In the genomic region with DNA sequence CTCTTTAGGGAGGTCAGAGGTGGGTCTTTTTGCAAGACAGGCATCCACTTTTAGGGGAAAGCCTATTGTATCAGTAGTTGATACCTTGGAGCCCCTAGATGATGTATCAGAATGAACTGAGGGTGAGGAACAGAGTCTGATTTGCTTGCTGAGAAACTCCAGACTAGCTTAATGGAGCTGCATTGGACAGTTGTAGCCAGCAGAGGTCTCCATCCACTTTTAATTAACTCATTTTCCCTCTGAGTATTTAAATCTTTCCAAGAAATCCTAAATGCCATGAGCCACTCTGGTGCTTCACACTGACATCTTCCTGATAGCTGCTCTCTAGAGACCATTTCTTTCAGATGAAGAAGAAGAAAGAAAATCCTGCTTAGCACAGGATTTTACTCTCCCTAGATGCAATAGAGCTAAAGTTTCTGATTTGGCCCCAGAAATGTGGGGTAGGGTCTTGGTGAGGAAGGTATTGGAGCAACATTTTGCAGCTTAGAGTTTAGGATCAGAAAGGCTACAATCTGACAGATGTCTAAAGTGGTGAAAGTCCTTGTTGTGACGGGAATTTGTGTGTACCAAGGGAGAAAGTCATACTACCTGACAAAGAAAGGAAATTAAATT, we compare ENCODE assay signal across 8 cellular contexts. TPM values are rescaled to one million over a fixed set of nuclear protein-coding genes. Genes with fewer than 3 reads are reported as not detected.
DNase-seq lines count a peak whose midpoint lies in the region; ATAC-seq, FAIRE-seq and TF ChIP-seq lines count a peak whose summit lies in the region.

No MANE protein-coding gene starts in this region.

- H3K27ac ChIP-seq in sigmoid colon: no peak overlapping the region

- peak; percentile 63 for FAIRE-seq in GM18507 (lab: Jason Lieb, UNC)

- 51 to 83% methylated on average over 1 of the region's 1 CpG for WGBS in sigmoid colon, 2 donors

- peaks cover 5 to 60% (median 16%) of the 10 kb centered on the region in 4 donors for H3K36me3 ChIP-seq in sigmoid colon

- TF ChIP-seq POLR2A in sigmoid colon (IDR thresholded peaks at IDR 0.05): no peak

- TF ChIP-seq CTCF in AG04449 (IDR thresholded peaks at IDR 0.05; ENCODE audit: insufficient read depth, low read length, missing control alignments) (peak; percentile 54), retinal pigment epithelial cell (conservative IDR thresholded peaks at IDR 0.05; ENCODE audit: low read depth, low read length) (peak; percentile 79), sigmoid colon (IDR thresholded peaks at IDR 0.05) (peak in 1 of 4 experiments; percentile 32)

- H3K4me1 ChIP-seq in sigmoid colon: no peaks in the 10 kb centered on the region

- CTCF ChIA-PET in AG04449 (lab: Yijun Ruan, JAX): interaction anchor here (0.7 to 5.9 kb wide), 46 partner anchors 11 to 432 kb away, joined by 3 to 93 read pairs (median 5); a partner anchor contains a TSS

- no peak for DNase-seq in AG04449 (ENCODE audit: low read depth, low spot score)
- DNase-seq in GM18507 (ENCODE audit: extremely low spot score, insufficient read length, low read depth): no peak
- peak; percentile 21 for DNase-seq in RPMI7951 (ENCODE audit: low read depth)
- DNase-seq in fibroblast of peridontal ligament (ENCODE audit: extremely low read depth): peak; percentile 77
- no peak for DNase-seq in retinal pigment epithelial cell (ENCODE audit: low read depth)
- no peak for DNase-seq in 8988T
- DNase-seq in sigmoid colon: no peak

- POLR2A ChIA-PET in AG04449 (lab: Yijun Ruan, JAX): no interaction called here

- no peak for TF ChIP-seq EP300 in sigmoid colon (IDR thresholded peaks at IDR 0.05)

- ATAC-seq in GM21576 (IDR thresholded peaks at IDR 0.05; ENCODE audit: unreplicated experiment): no peak

- no peak overlapping the region for H3K4me3 ChIP-seq in AG04449 (ENCODE audit: low read depth, low read length)
- no peak overlapping the region for H3K4me3 ChIP-seq in retinal pigment epithelial cell (ENCODE audit: low read length)
- no peak overlapping the region for H3K4me3 ChIP-seq in sigmoid colon

- H3K27me3 ChIP-seq in sigmoid colon: no peaks in the 10 kb centered on the region

- intact Hi-C loops in sigmoid colon (cut with DNase I): no loop called here

- no peaks in the 10 kb centered on the region for H3K9me3 ChIP-seq in sigmoid colon

RNA-seq across cellular contexts. Expression of a gene that starts 38.0 kb away (rescaled TPM):
- 80.7 and 82.7 TPM in 2 replicates for total RNA-seq in RPMI7951 (2014; rRNA removed; shearing (Covaris generic))
- total RNA-seq in sigmoid colon: 10 to 100 TPM; 46.3 to 68.1 (median 61.2) TPM
- 10 to 100 TPM in 2 of 3 donors, 1 to 10 TPM in 1; 6.6 to 28.5 (median 11.8) TPM for polyA plus RNA-seq in sigmoid colon

Comparison
In these comparisons a context has a peak if more than half of its experiments do, and no peak if none do; other contexts are left out.
1. DNase-seq: peak in RPMI7951 (single experiment) and fibroblast of peridontal ligament (single experiment); none in AG04449 (single experiment), GM18507 (single experiment), retinal pigment epithelial cell (single experiment), 8988T (single experiment) and sigmoid colon (single experiment).